ENCODE assay signal across 17 cellular contexts in genomic region chr1:93013311-93014091, GRCh38. TPM values are rescaled to one million over a fixed set of nuclear protein-coding genes. Genes with fewer than 3 reads are reported as not detected.
DNase-seq lines count a peak whose midpoint lies in the region; ATAC-seq, FAIRE-seq and TF ChIP-seq lines count a peak whose summit lies in the region.
"Had no signal": no experiment of that assay in that cellular context is flagged by ENCODE, and none has a peak within 500 bp of the region (broad histone marks: within the 10 kb centered on the region; RNA-seq: fewer than 3 reads in every experiment).

No MANE protein-coding gene starts in this region.

- 0 out of 2 replicates have a peak overlapping the region, but pooled peaks have one; percentile 47 for H2AFZ ChIP-seq in KMS-11 (ENCODE audit: low read depth)
- H2AFZ ChIP-seq in GM12878 (ENCODE audit: control insufficient read depth, low read depth, low read length): peak overlapping the region; percentile 19; the same call in 1 of the 2 replicates

- FAIRE-seq in GM12891 (lab: Jason Lieb, UNC) (peak; percentile 70), GM12878 (lab: Jason Lieb, UNC) (no peak)
- FAIRE-seq: HTR-8/SVneo had no signal

- intact Hi-C loops in GM12878 (cut with micrococcal nuclease; ENCODE audit: unreplicated experiment): no loop called here
- intact Hi-C loops in activated CD4-positive, alpha-beta T cell treated with anti-CD3 and anti-CD28 coated beads, Interleukin-2, amount 10 ng/mL, durations not matched to agents 24 days and 14 days (cut with micrococcal nuclease): no loop called here

- H3K4me1 Mint-ChIP-seq in nephron progenitor cell: peaks cover 14% of the 10 kb centered on the region
- peaks cover 10% of the 10 kb centered on the region for H3K4me1 Mint-ChIP-seq in activated CD4-positive, alpha-beta T cell treated with anti-CD3 and anti-CD28 coated beads, Interleukin-2, amount 10 ng/mL, durations not matched to agents 24 days and 14 days

- no peaks in the 10 kb centered on the region for H3K9me3 Mint-ChIP-seq in nephron progenitor cell
- H3K9me3 Mint-ChIP-seq in activated CD4-positive, alpha-beta T cell treated with anti-CD3 and anti-CD28 coated beads, Interleukin-2, amount 10 ng/mL, durations not matched to agents 24 days and 14 days: no peaks in the 10 kb centered on the region
- H3K9me3 Mint-ChIP-seq in activated naive CD4-positive, alpha-beta T cell treated with anti-CD3 and anti-CD28 coated beads, Interleukin-2, amount 50 U/mL, for 72 hours: no peaks in the 10 kb centered on the region

- POLR2A ChIA-PET in GM12878 (lab: Charles Lee): interaction anchor here (0.5 to 1.4 kb wide), 4 partner anchors 19 to 1413 kb away, joined by 3 to 5 read pairs (median 4); no protein-coding TSS in a partner anchor

- H4K20me1 ChIP-seq in KMS-11 (ENCODE audit: insufficient read depth) (no peaks in the 10 kb centered on the region), GM12878 (ENCODE audit: control insufficient read depth, insufficient read depth) (no peaks in the 10 kb centered on the region)
- H4K20me1 ChIP-seq: BLaER1 had no signal

- H3K4me1 ChIP-seq in KMS-11 (ENCODE audit: low read depth, poor library complexity, severe bottlenecking) (peaks cover 48% of the 10 kb centered on the region), GM12878 (ENCODE audit: control insufficient read depth, insufficient read depth, low read length) (peaks cover 21% of the 10 kb centered on the region)

- H3K36me3 Mint-ChIP-seq in nephron progenitor cell (ENCODE audit: low read depth): no peaks in the 10 kb centered on the region
- no peaks in the 10 kb centered on the region for H3K36me3 Mint-ChIP-seq in activated CD4-positive, alpha-beta T cell treated with anti-CD3 and anti-CD28 coated beads, Interleukin-2, amount 10 ng/mL, durations not matched to agents 24 days and 14 days (ENCODE audit: low read depth)
- no peaks in the 10 kb centered on the region for H3K36me3 Mint-ChIP-seq in activated naive CD4-positive, alpha-beta T cell treated with anti-CD3 and anti-CD28 coated beads, Interleukin-2, amount 50 U/mL, for 72 hours

- peaks cover 3% of the 10 kb centered on the region for H3K27me3 Mint-ChIP-seq in nephron progenitor cell (ENCODE audit: low read depth, poor library complexity)
- H3K27me3 Mint-ChIP-seq in activated CD4-positive, alpha-beta T cell treated with anti-CD3 and anti-CD28 coated beads, Interleukin-2, amount 10 ng/mL, durations not matched to agents 24 days and 14 days: peaks cover 17% of the 10 kb centered on the region

- H3K9me3 ChIP-seq in GM12878 (replicated peaks; ENCODE audit: control insufficient read depth, insufficient read depth, low read length) (no peaks in the 10 kb centered on the region), MG63 (no peaks in the 10 kb centered on the region)
- H3K9me3 ChIP-seq: BLaER1, SJCRH30 had no signal

- WGBS in GM12878 (ENCODE audit: insufficient coverage, insufficient replicate concordance, low lambda C conversion rate, missing lambda C conversion rate): 77% methylated on average over 3 of the region's 3 CpGs

- peak overlapping the region; percentile 53; the same call in 1 of the 2 replicates for H3K4me2 ChIP-seq in KMS-11
- peak overlapping the region; percentile 76; the same call in 1 of the 2 replicates for H3K4me2 ChIP-seq in GM12878 (ENCODE audit: control insufficient read depth, insufficient read depth)
- H3K4me2 ChIP-seq: BLaER1 had no signal

- TF ChIP-seq POLR2A in GM12891 (IDR thresholded peaks at IDR 0.05; ENCODE audit: low read depth, low read length) (no peak), GM12878 (IDR thresholded peaks at IDR 0.05; ENCODE audit: low read depth, low read length) (no peak)

- TF ChIP-seq CTCF in KMS-11 (conservative IDR thresholded peaks at IDR 0.05; ENCODE audit: low read depth, low read length) (no peak), GM12878 (IDR thresholded peaks at IDR 0.05 in 2 of 3, conservative IDR thresholded peaks at IDR 0.05 in 1 of 3; ENCODE audit: control insufficient read depth in 2 of 3, extremely low read depth in 1 of 3, insufficient read depth in 1 of 3, low read depth in 3 of 3, low read length in 3 of 3) (no peak), nephron progenitor cell (IDR thresholded peaks at IDR 0.05) (no peak)

- no peak for TF ChIP-seq EP300 in GM12878 (IDR thresholded peaks at IDR 0.05; ENCODE audit: borderline replicate concordance in 1 of 2, control insufficient read depth in 1 of 2, low read depth in 2 of 2, low read length in 2 of 2)

- H3K27ac ChIP-seq in KMS-11 (peak overlapping the region; percentile 59), GM12878 (ENCODE audit: control insufficient read depth, insufficient read depth) (0 out of 2 replicates have a peak overlapping the region, but pooled peaks have one; percentile 33)
- H3K27ac ChIP-seq: BLaER1, RWPE1, SJCRH30 had no signal

- in situ Hi-C loops in GM12878 (cut with MboI): no loop called here

- H3K36me3 ChIP-seq in KMS-11 (ENCODE audit: insufficient read depth) (no peaks in the 10 kb centered on the region), GM12878 (ENCODE audit: control insufficient read depth in 2 of 2, insufficient read depth in 2 of 2, low read length in 1 of 2) (no peaks in the 10 kb centered on the region), MG63 (no peaks in the 10 kb centered on the region)
- H3K36me3 ChIP-seq: BLaER1, SJCRH30 had no signal

- CTCF ChIA-PET in GM12878 (lab: Yijun Ruan, JAX): interaction anchor here (0.8 to 22.9 kb wide), 14 partner anchors 9 to 265 kb away, joined by 3 to 445 read pairs (median 4); partner anchors contain the start of gene RPL5

- no peak for ATAC-seq in GM12878
- ATAC-seq in activated naive CD4-positive, alpha-beta T cell treated with anti-CD3 and anti-CD28 coated beads, Interleukin-2, amount 50 U/mL, for 72 hours: no peak

- RAD21 ChIA-PET in GM12878 (lab: Charles Lee; ENCODE audit: unreplicated experiment): interaction anchor here (1.0 to 1.7 kb wide), 9 partner anchors 10 to 148 kb away, joined by 3 to 9 read pairs (median 4); partner anchors contain the start of gene MTF2

- H3K79me2 ChIP-seq in KMS-11 (ENCODE audit: insufficient read depth, low read depth) (no peaks in the 10 kb centered on the region), GM12878 (ENCODE audit: control insufficient read depth, insufficient read depth, low read length) (no peaks in the 10 kb centered on the region)

- BruUV-seq in GM12878 (replicated peaks; lab: Mats Ljungman, UMichigan): no TSS peak

- H3K4me3 ChIP-seq in KMS-11 (IDR thresholded peaks at IDR 0.05; ENCODE audit: insufficient read depth, low read depth, low read length): no peak overlapping the region
- no peak overlapping the region for H3K4me3 ChIP-seq in GM12878
- H3K4me3 ChIP-seq in MG63: no peak overlapping the region
- H3K4me3 ChIP-seq: BLaER1, SJCRH30 had no signal

- DNase-seq in GM12891 (ENCODE audit: insufficient read length, low spot score) (no peak), GM12878 (ENCODE audit: low read depth, low spot score) (no peak), nephron progenitor cell (no peak), MG63 (no peak), GDM1 (lab: John Stamatoyannopoulos, UW) (no peak)
- DNase-seq in activated CD4-positive, alpha-beta T cell treated with anti-CD3 and anti-CD28 coated beads, Interleukin-2, amount 10 ng/mL, durations not matched to agents 24 days and 14 days: no peak
- no peak for DNase-seq in activated naive CD4-positive, alpha-beta T cell treated with anti-CD3 and anti-CD28 coated beads, Interleukin-2, amount 50 U/mL, for 72 hours (ENCODE audit: low spot score in 2 of 2)
- DNase-seq: DMS153, NCI-H1092 treated with DMSO at 0.1 percent for 48 hours, NCI-H187 treated with DMSO at 0.1 percent for 48 hours, NCI-H2171 treated with DMSO at 0.1 percent for 48 hours, NCI-H510A, SJCRH30 had no signal

- H3K27me3 ChIP-seq in KMS-11 (ENCODE audit: insufficient read depth, low read depth): no peaks in the 10 kb centered on the region
- no peaks in the 10 kb centered on the region for H3K27me3 ChIP-seq in GM12878 (replicated peaks in 1 of 2; ENCODE audit: control insufficient read depth in 2 of 2, insufficient read depth in 2 of 2, low read length in 1 of 2)
- no peaks in the 10 kb centered on the region for H3K27me3 ChIP-seq in MG63
- H3K27me3 ChIP-seq: BLaER1, SJCRH30 had no signal

- peak overlapping the region; percentile 5 for H3K27ac Mint-ChIP-seq in nephron progenitor cell
- no peak overlapping the region for H3K27ac Mint-ChIP-seq in activated CD4-positive, alpha-beta T cell treated with anti-CD3 and anti-CD28 coated beads, Interleukin-2, amount 10 ng/mL, durations not matched to agents 24 days and 14 days
- H3K27ac Mint-ChIP-seq in activated naive CD4-positive, alpha-beta T cell treated with anti-CD3 and anti-CD28 coated beads, Interleukin-2, amount 50 U/mL, for 72 hours: no peak overlapping the region

- no peak overlapping the region for H3K4me3 Mint-ChIP-seq in nephron progenitor cell
- no peak overlapping the region for H3K4me3 Mint-ChIP-seq in activated CD4-positive, alpha-beta T cell treated with anti-CD3 and anti-CD28 coated beads, Interleukin-2, amount 10 ng/mL, durations not matched to agents 24 days and 14 days

- H3K9ac ChIP-seq in KMS-11 (peak overlapping the region; percentile 10; the same call in 1 of the 2 replicates), GM12878 (ENCODE audit: control insufficient read depth, insufficient read depth, low read length) (no peak overlapping the region)
- H3K9ac ChIP-seq: BLaER1 had no signal

- TF ChIP-seq RAD21 in GM12878 (IDR thresholded peaks at IDR 0.05; ENCODE audit: insufficient read depth, low read depth, low read length): no peak

- SMC1A ChIA-PET in GM12878 (lab: Charles Lee; ENCODE audit: uncharacterized antibody, unreplicated experiment): interaction anchor here (0.6 to 2.5 kb wide), 26 partner anchors 9 to 829 kb away, joined by 3 to 11 read pairs (median 4); no protein-coding TSS in a partner anchor

RNA-seq across cellular contexts. Expression of gene DIPK1A, which starts 52.2 kb away (rescaled TPM):
- polyA plus RNA-seq in GM12891 (2012; ENCODE audit: low read depth, missing spikeins): 1.7 TPM
- total RNA-seq in GM12878 (2013; cell fraction: nucleolus; rRNA removed): 12.9 and 13.3 TPM in 2 replicates
- total RNA-seq in GM12878 (2014; rRNA removed): 6.6 and 7.0 TPM in 2 replicates
- total RNA-seq in GM12878 (2014; rRNA removed; fragmentation: Illumina TruSeq; extraction: Trizol): 8.4 and 9.4 TPM in 2 replicates
- total RNA-seq in GM12878 (2021): 8.1 and 9.3 TPM in 2 replicates
- 2.7 TPM for polyA plus RNA-seq in GM12878 (2011; ENCODE audit: low read depth)
- 12.0 and 19.7 TPM in 2 replicates for polyA plus RNA-seq in GM12878 (2011; rRNA removed)
- 3.9 and 5.0 TPM in 2 replicates for polyA plus RNA-seq in GM12878 (2011; cell fraction: cytosol; rRNA removed)
- 4.3 and 4.5 TPM in 2 replicates for polyA plus RNA-seq in GM12878 (2011; cell fraction: nucleus; rRNA removed)
- 6.6 and 8.6 TPM in 2 replicates for polyA plus RNA-seq in GM12878 (2012)
- polyA plus RNA-seq in GM12878 (2014; fragmentation: Illumina TruSeq; extraction: Trizol): 12.5 and 16.9 TPM in 2 replicates
- 1 to 10 TPM; 9.5 to 9.9 TPM for polyA plus RNA-seq in GM12878 (2014; fragmentation: Nextera tagmentation; extraction: Ambion mirVana)
- 4.9 and 5.1 TPM in 2 replicates for polyA plus RNA-seq in GM12878 (2014; rRNA removed)
- polyA plus RNA-seq in GM12878 (2016; fragmentation: Nextera tagmentation; extraction: Ambion mirVana): 10 to 100 TPM; 14.6 to 15.0 TPM
- polyA minus RNA-seq in GM12878 (2011; rRNA and poly(A)+ RNA removed): 8.9 and 12.4 TPM in 2 replicates
- polyA minus RNA-seq in GM12878 (2011; cell fraction: cytosol; rRNA and poly(A)+ RNA removed): 2.9 and 3.7 TPM in 2 replicates
- polyA minus RNA-seq in GM12878 (2011; cell fraction: nucleus; rRNA and poly(A)+ RNA removed): 3.4 and 3.7 TPM in 2 replicates
- total RNA-seq in activated CD4-positive, alpha-beta T cell treated with anti-CD3 and anti-CD28 coated beads, Interleukin-2, amount 10 ng/mL, durations not matched to agents 24 days and 14 days: 18.8 and 19.7 TPM in 2 replicates
- total RNA-seq in activated naive CD4-positive, alpha-beta T cell treated with anti-CD3 and anti-CD28 coated beads, Interleukin-2, amount 50 U/mL, for 72 hours: 1 to 10 TPM; 5.8 to 8.0 TPM
- 1.5 and 3.8 TPM in 2 replicates for total RNA-seq in MG63 (2014; rRNA removed; shearing (Covaris generic); ENCODE audit: low replicate concordance)
